In genomic region chr3:59751606-59752005, GRCh38 we compare ENCODE assay signal across 19 cellular contexts.
A peak's percentile ranks its signal among the peaks of the same experiment; 100 is the strongest.
DNase-seq lines count a peak whose midpoint lies in the region; ATAC-seq and TF ChIP-seq lines count a peak whose summit lies in the region.
"Had no signal": no experiment of that assay in that cellular context is flagged by ENCODE, and none has a peak within 500 bp of the region (broad histone marks: within the 10 kb centered on the region; RNA-seq: fewer than 3 reads in every experiment).

No MANE protein-coding gene starts in this region.

- no peak for TF ChIP-seq CTCF in IMR-90 (conservative IDR thresholded peaks at IDR 0.05; ENCODE audit: low read depth, low read length)

- H2BK15ac ChIP-seq in IMR-90 (ENCODE audit: low read depth, low read length) (no peak overlapping the region), mesendoderm (replicated peaks; ENCODE audit: low read depth) (no peak overlapping the region)

- H3K4me1 Mint-ChIP-seq in activated naive CD4-positive, alpha-beta T cell treated with anti-CD3 and anti-CD28 coated beads, Interleukin-2, amount 50 U/mL, for 24 hours = peaks cover 59% of the 10 kb centered on the region

- POLR2A ChIA-PET in IMR-90 (lab: Charles Lee; ENCODE audit: unreplicated experiment) = no interaction called here

- H2AFZ ChIP-seq in IMR-90 (replicated peaks; ENCODE audit: low read length, poor library complexity) (no peak overlapping the region), trophoblast cell (ENCODE audit: insufficient read depth, low read length, poor library complexity) (no peak overlapping the region)

- TF ChIP-seq POLR2A in IMR-90 (IDR thresholded peaks at IDR 0.05; ENCODE audit: low read depth, low read length) = no peak

- H3K27me3 ChIP-seq in IMR-90 (ENCODE audit: control insufficient read depth, insufficient read depth, low read length) = no peaks in the 10 kb centered on the region; the same call in 1 of the 2 replicates
- H3K27me3 ChIP-seq in mesendoderm (ENCODE audit: insufficient read depth, low read length, poor library complexity) = no peaks in the 10 kb centered on the region
- no peaks in the 10 kb centered on the region for H3K27me3 ChIP-seq in trophoblast cell (ENCODE audit: insufficient read depth, low read length)

- no peaks in the 10 kb centered on the region for H4K20me1 ChIP-seq in IMR-90 (ENCODE audit: insufficient read depth, low read length)

- H3K4me2 ChIP-seq in IMR-90 (ENCODE audit: low read depth, low read length) (no peak overlapping the region), mesendoderm (ENCODE audit: low read length) (no peak overlapping the region), trophoblast cell (ENCODE audit: low read length) (no peak overlapping the region)
- H3K4me2 ChIP-seq: A549 had no signal

- no peak overlapping the region for H2BK20ac ChIP-seq in IMR-90 (ENCODE audit: low read depth, low read length)

- no peaks in the 10 kb centered on the region for H3K9me3 Mint-ChIP-seq in activated naive CD4-positive, alpha-beta T cell treated with anti-CD3 and anti-CD28 coated beads, Interleukin-2, amount 50 U/mL, for 24 hours

- H3K27me3 Mint-ChIP-seq in activated naive CD4-positive, alpha-beta T cell treated with anti-CD3 and anti-CD28 coated beads, Interleukin-2, amount 50 U/mL, for 24 hours = no peaks in the 10 kb centered on the region

- CTCF ChIA-PET in IMR-90 (lab: Yijun Ruan, JAX) = no interaction called here

- H2BK120ac ChIP-seq in IMR-90 (ENCODE audit: low read depth, low read length) (peak overlapping the region; percentile 37), mesendoderm (ENCODE audit: low read depth, low read length) (no peak overlapping the region), trophoblast cell (ENCODE audit: insufficient read depth, low read length, poor library complexity) (peak overlapping the region; percentile 24)

- H4K12ac ChIP-seq in trophoblast cell (ENCODE audit: low read depth, low read length) = no peak overlapping the region

- no peak overlapping the region for H3K4me3 Mint-ChIP-seq in activated naive CD4-positive, alpha-beta T cell treated with anti-CD3 and anti-CD28 coated beads, Interleukin-2, amount 50 U/mL, for 24 hours
- H3K4me3 Mint-ChIP-seq: CD8-positive, alpha-beta T cell; H9 had no signal

- H3K79me2 ChIP-seq in mesendoderm (ENCODE audit: control insufficient read depth, insufficient read depth, low read length) = no peaks in the 10 kb centered on the region
- no peaks in the 10 kb centered on the region for H3K79me2 ChIP-seq in trophoblast cell (ENCODE audit: control insufficient read depth, insufficient read depth, low read length, poor library complexity)

- H3K9me1 ChIP-seq in IMR-90 (ENCODE audit: insufficient read depth, low read length) = no peaks in the 10 kb centered on the region

- H4K8ac ChIP-seq in IMR-90 (ENCODE audit: low read depth in 2 of 2, low read length in 2 of 2) (no peak overlapping the region; a peak in 1 of 4 replicates), mesendoderm (ENCODE audit: low read depth, low read length) (no peak overlapping the region), trophoblast cell (ENCODE audit: low read depth, low read length) (no peak overlapping the region)

- dilution Hi-C loops in IMR-90 (cut with HindIII; ENCODE audit: low sequenced_read_pairs, unreplicated experiment) = no loop called here

- intact Hi-C loops in IMR-90 (cut with micrococcal nuclease) = no loop called here

- H3K9me3 ChIP-seq in IMR-90 (ENCODE audit: control insufficient read depth, insufficient read depth, low read length) = no peaks in the 10 kb centered on the region
- no peaks in the 10 kb centered on the region for H3K9me3 ChIP-seq in trophoblast cell (ENCODE audit: insufficient read depth, low read depth, low read length)
- H3K9me3 ChIP-seq: A549 had no signal

- H3K4me3 ChIP-seq in IMR-90 (ENCODE audit: insufficient read depth, low read depth, low read length) (no peak overlapping the region), mesendoderm (ENCODE audit: low read length) (no peak overlapping the region), trophoblast cell (ENCODE audit: low read depth, low read length) (no peak overlapping the region)
- H3K4me3 ChIP-seq: A549, K562 had no signal

- ATAC-seq in IMR-90 (ENCODE audit: low read depth) (no peak), GM21515 (IDR thresholded peaks at IDR 0.05; ENCODE audit: unreplicated experiment) (no peak)
- ATAC-seq: A549; CD8-positive, alpha-beta T cell; K562 had no signal

- H2BK5ac ChIP-seq in IMR-90 (ENCODE audit: low read depth, low read length, poor library complexity, severe bottlenecking) = no peak overlapping the region
- H2BK5ac ChIP-seq in mesendoderm (ENCODE audit: low read length) = no peak overlapping the region
- no peak overlapping the region for H2BK5ac ChIP-seq in trophoblast cell (ENCODE audit: low read depth, low read length, poor library complexity)

- peak overlapping the region; percentile 74 for H3K27ac Mint-ChIP-seq in activated naive CD4-positive, alpha-beta T cell treated with anti-CD3 and anti-CD28 coated beads, Interleukin-2, amount 50 U/mL, for 24 hours
- H3K27ac Mint-ChIP-seq: CD8-positive, alpha-beta T cell; H9 had no signal

- H3K27ac ChIP-seq in IMR-90 (ENCODE audit: insufficient read depth, low read length) (no peak overlapping the region), mesendoderm (ENCODE audit: low read depth, low read length) (no peak overlapping the region), trophoblast cell (ENCODE audit: low read depth, low read length) (no peak overlapping the region)
- H3K27ac ChIP-seq: 22Rv1, A549, C4-2B had no signal

- no peaks in the 10 kb centered on the region for H3K79me1 ChIP-seq in IMR-90 (ENCODE audit: low read depth in 1 of 2, low read length in 2 of 2)
- H3K79me1 ChIP-seq in mesendoderm (ENCODE audit: low read length) = no peaks in the 10 kb centered on the region
- H3K79me1 ChIP-seq in trophoblast cell (ENCODE audit: low read length) = no peaks in the 10 kb centered on the region

- no peak overlapping the region for H3K4ac ChIP-seq in IMR-90 (ENCODE audit: low read depth, low read length)
- H3K4ac ChIP-seq in mesendoderm (ENCODE audit: low read depth, low read length) = no peak overlapping the region
- no peak overlapping the region for H3K4ac ChIP-seq in trophoblast cell (ENCODE audit: low read depth, low read length)

- no peak for DNase-seq in activated naive CD4-positive, alpha-beta T cell treated with Interleukin-2 at 50 U/mL for 16 hours
- no peak for DNase-seq in IMR-90
- DNase-seq in mesendoderm = peak; percentile 11
- DNase-seq in trophoblast cell = peak; percentile 11 to 24
- DNase-seq in DMS53 treated with DMSO at 0.1 percent for 48 hours (lab: John Stamatoyannopoulos, UW; ENCODE audit: unreplicated experiment) = no peak
- no peak for DNase-seq in stimulated activated CD4-positive, alpha-beta T cell treated with anti-CD3 and anti-CD28 coated beads, Interleukin-2, amount 100 ng/mL, for 48 hours
- DNase-seq: AML-193; CD8-positive, alpha-beta T cell; COR-L47; DMS 273 treated with DMSO at 0.1 percent for 48 hours; DMS53; GDM1; H9 had no signal

- no peak overlapping the region for H3K23ac ChIP-seq in IMR-90 (ENCODE audit: low read depth, low read length)
- no peak overlapping the region for H3K23ac ChIP-seq in mesendoderm (ENCODE audit: low read length)
- no peak overlapping the region for H3K23ac ChIP-seq in trophoblast cell (ENCODE audit: low read length)

- peak overlapping the region; percentile 28; the same call in 1 of the 2 replicates for H4K91ac ChIP-seq in IMR-90 (ENCODE audit: insufficient read depth, low read depth, low read length)
- no peak overlapping the region for H4K91ac ChIP-seq in trophoblast cell (ENCODE audit: low read depth, low read length)

- peak overlapping the region; percentile 19; the same call in 1 of the 2 replicates for H3K18ac ChIP-seq in IMR-90 (ENCODE audit: low read depth, low read length)
- H3K18ac ChIP-seq in mesendoderm (ENCODE audit: low read length) = no peak overlapping the region
- no peak overlapping the region for H3K18ac ChIP-seq in trophoblast cell (ENCODE audit: low read length)

- peak overlapping the region; percentile 65; the same call in 1 of the 2 replicates for H3K14ac ChIP-seq in IMR-90 (replicated peaks; ENCODE audit: low read depth, low read length)
- H3K14ac ChIP-seq in trophoblast cell (ENCODE audit: low read length) = no peak overlapping the region

- H2AK5ac ChIP-seq in IMR-90 (ENCODE audit: low read depth, low read length) = no peak overlapping the region
- H2AK5ac ChIP-seq in mesendoderm (ENCODE audit: low read length) = no peak overlapping the region
- H2AK5ac ChIP-seq in trophoblast cell (ENCODE audit: low read length) = no peak overlapping the region

- H3K4me1 ChIP-seq in IMR-90 (ENCODE audit: control insufficient read depth, insufficient read depth, low read length) (peaks cover 21% of the 10 kb centered on the region), mesendoderm (ENCODE audit: control insufficient read depth, low read depth, low read length) (peaks cover 6% of the 10 kb centered on the region), trophoblast cell (ENCODE audit: control insufficient read depth in 1 of 2, insufficient read depth in 2 of 2, low read length in 2 of 2) (peaks cover 5 to 8% of the 10 kb centered on the region in 2 experiments)
- H3K4me1 ChIP-seq: A549 had no signal

- 100% methylated on average over 2 of the region's 4 CpGs; no CpG with 5 or more reads in 1 of the 2 experiments for WGBS in IMR-90 (ENCODE audit: extremely low coverage in 2 of 2, insufficient read length in 1 of 2), 2 experiments
- no CpG with 5 or more reads among the region's 4 CpGs for WGBS in mesendoderm (ENCODE audit: extremely low coverage, insufficient coverage, low lambda C conversion rate)
- WGBS in trophoblast cell (ENCODE audit: extremely low coverage, insufficient coverage, insufficient read length) = no CpG with 5 or more reads among the region's 4 CpGs

- H2AK9ac ChIP-seq in IMR-90 (replicated peaks; ENCODE audit: low read depth, low read length, poor library complexity) = no peak overlapping the region

- H2BK12ac ChIP-seq in trophoblast cell (ENCODE audit: low read length) = no peak overlapping the region

- H3K36me3 Mint-ChIP-seq in activated naive CD4-positive, alpha-beta T cell treated with anti-CD3 and anti-CD28 coated beads, Interleukin-2, amount 50 U/mL, for 24 hours = peaks cover 52% of the 10 kb centered on the region

- H4K5ac ChIP-seq in IMR-90 (ENCODE audit: low read depth, low read length) (peak overlapping the region; percentile 1; the same call in 1 of the 2 replicates), mesendoderm (ENCODE audit: low read length) (no peak overlapping the region)

- no TSS peak for BruUV-seq in IMR-90 (replicated peaks; lab: Mats Ljungman, UMichigan)

- in situ Hi-C loops in IMR-90 (cut with MboI; ENCODE audit: low sequenced_read_pairs) = no loop called here

- TF ChIP-seq RAD21 in IMR-90 (IDR thresholded peaks at IDR 0.05; ENCODE audit: low read length) = no peak

- no peak overlapping the region for H3K56ac ChIP-seq in IMR-90 (ENCODE audit: extremely low read depth, insufficient read depth, low read length)
- no peak overlapping the region for H3K56ac ChIP-seq in mesendoderm (ENCODE audit: low read length)

- H3K36me3 ChIP-seq in IMR-90 (ENCODE audit: control insufficient read depth, insufficient read depth, low read length) = no peaks in the 10 kb centered on the region
- H3K36me3 ChIP-seq in mesendoderm (ENCODE audit: control insufficient read depth, insufficient read depth, low read length) = no peaks in the 10 kb centered on the region
- H3K36me3 ChIP-seq in trophoblast cell (ENCODE audit: control insufficient read depth in 1 of 2, insufficient read depth in 2 of 2, low read length in 2 of 2) = no peaks in the 10 kb centered on the region

- H3K9ac ChIP-seq in IMR-90 (ENCODE audit: low read depth, low read length) (no peak overlapping the region), mesendoderm (ENCODE audit: low read length) (no peak overlapping the region), trophoblast cell (ENCODE audit: low read length) (no peak overlapping the region)

Comparison
In these comparisons a context has a peak if more than half of its experiments do, and no peak if none do; other contexts are left out.
1. DNase-seq: peak in mesendoderm (single experiment) and trophoblast cell (2 of 2); none in activated naive CD4-positive, alpha-beta T cell treated with Interleukin-2 at 50 U/mL for 16 hours (single experiment), IMR-90 (single experiment), DMS53 treated with DMSO at 0.1 percent for 48 hours (single experiment) and stimulated activated CD4-positive, alpha-beta T cell treated with anti-CD3 and anti-CD28 coated beads, Interleukin-2, amount 100 ng/mL, for 48 hours (0 of 2).